Comparison of ENCODE assay signal across 18 cellular contexts in the genomic region with DNA sequence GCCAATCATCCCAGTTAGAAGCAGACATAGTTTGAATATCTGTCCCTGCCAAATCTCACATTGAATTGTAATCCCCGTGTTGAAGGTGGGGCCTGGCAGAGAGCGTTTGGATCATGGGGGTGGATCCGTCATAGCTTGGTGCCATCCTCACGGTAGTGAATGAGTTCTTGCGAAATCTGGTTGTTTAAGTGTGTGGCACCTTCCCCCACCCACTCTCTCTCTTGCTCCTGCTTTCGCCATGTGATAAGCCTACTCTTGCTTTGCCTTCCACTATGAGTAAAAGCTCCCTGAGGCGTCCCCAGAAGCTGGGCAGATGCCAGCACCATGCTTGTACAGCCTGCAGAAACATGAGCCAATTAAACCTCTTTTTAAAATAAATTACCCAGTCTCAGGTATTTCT.
"Had no signal": no experiment of that assay in that cellular context is flagged by ENCODE, and none has a peak within 500 bp of the region (broad histone marks: within the 10 kb centered on the region; RNA-seq: fewer than 3 reads in every experiment).

No MANE protein-coding gene starts in this region.

- DNase-seq: cortex of kidney; dorsolateral prefrontal cortex; effector CD8-positive, alpha-beta T cell; gastrocnemius medialis; heart right ventricle; hypothalamus; kidney glomerular epithelial cell; mucosa of descending colon; naive thymus-derived CD8-positive, alpha-beta T cell; nucleus accumbens; ovary; right cardiac atrium; stimulated activated CD4-positive, alpha-beta T cell treated with anti-CD3 and anti-CD28 coated beads, Interleukin-4, amount 100 ng/mL, for 1 hour; tibial artery had no signal

- ATAC-seq: heart right ventricle; mucosa of descending colon; naive thymus-derived CD8-positive, alpha-beta T cell; right cardiac atrium; stimulated activated memory B cell treated with anti-CD40 and anti-IgM and Interleukin-4, amounts not matched to agents 10 μg/mL and 1 μg/mL and 100 μg/mL, for 72 hours had no signal

- H3K27me3 ChIP-seq: esophagus muscularis mucosa, gastrocnemius medialis, heart right ventricle, neural progenitor cell, ovary, tibial artery had no signal

- H3K9me3 Mint-ChIP-seq: stimulated activated naive CD8-positive, alpha-beta T cell treated with anti-CD3 and anti-CD28 coated beads, Interleukin-15, Interleukin-2, amounts not matched to agents 100 ng/mL and 50 ng/mL, for 24 hours had no signal

- H3K27ac Mint-ChIP-seq: stimulated activated memory B cell treated with anti-CD40 and anti-IgM and Interleukin-4, amounts not matched to agents 10 μg/mL and 1 μg/mL and 100 μg/mL, for 72 hours; stimulated activated naive CD8-positive, alpha-beta T cell treated with anti-CD3 and anti-CD28 coated beads, Interleukin-15, Interleukin-2, amounts not matched to agents 100 ng/mL and 50 ng/mL, for 24 hours had no signal

- H3K4me1 ChIP-seq: neural progenitor cell had no signal

- H3K4me3 ChIP-seq: dorsolateral prefrontal cortex, esophagus muscularis mucosa, gastrocnemius medialis, heart right ventricle, mucosa of descending colon, neural progenitor cell, ovary, tibial artery had no signal

- H3K4me3 Mint-ChIP-seq: naive thymus-derived CD8-positive, alpha-beta T cell; neural progenitor cell; stimulated activated memory B cell treated with anti-CD40 and anti-IgM and Interleukin-4, amounts not matched to agents 10 μg/mL and 1 μg/mL and 100 μg/mL, for 72 hours; stimulated activated naive CD8-positive, alpha-beta T cell treated with anti-CD3 and anti-CD28 coated beads, Interleukin-15, Interleukin-2, amounts not matched to agents 100 ng/mL and 50 ng/mL, for 24 hours had no signal

- H3K9ac ChIP-seq: neural progenitor cell had no signal

- H3K36me3 ChIP-seq: esophagus muscularis mucosa, gastrocnemius medialis, heart right ventricle, neural progenitor cell, ovary, tibial artery had no signal

- H3K27ac ChIP-seq: dorsolateral prefrontal cortex, esophagus muscularis mucosa, gastrocnemius medialis, heart right ventricle, neural progenitor cell, ovary, tibial artery had no signal

- H3K36me3 Mint-ChIP-seq: naive thymus-derived CD8-positive, alpha-beta T cell; neural progenitor cell had no signal

- H3K9me3 ChIP-seq: esophagus muscularis mucosa, gastrocnemius medialis, heart right ventricle, mucosa of descending colon, ovary, tibial artery had no signal

- H3K4me1 Mint-ChIP-seq: naive thymus-derived CD8-positive, alpha-beta T cell; stimulated activated memory B cell treated with anti-CD40 and anti-IgM and Interleukin-4, amounts not matched to agents 10 μg/mL and 1 μg/mL and 100 μg/mL, for 72 hours had no signal
